1 cellular context compared by ENCODE assay signal in genomic region chr12:110501722-110502448, GRCh38.
TF ChIP-seq lines count a peak whose summit lies in the region.

RAD9B (plus strand) TSS chr12:110502331; CDS start chr12:110502338, 7 bp downstream.
VPS29 (minus strand) TSS chr12:110502111; CDS start chr12:110502051, 60 bp downstream.

TF ChIP-seq in HEK293, 187 proteins besides CTCF, POLR2A, EP300 and RAD21 (continued from another document and continues in another):
- TF ChIP-seq ZNF518A (tag by site-specific recombination; conservative IDR thresholded peaks at IDR 0.05; ENCODE audit: low read depth) = peak; percentile 73
- TF ChIP-seq ZXDB (tag by site-specific recombination; IDR thresholded peaks at IDR 0.05) = peak; percentile 98
- TF ChIP-seq MYNN (tag by site-specific recombination; IDR thresholded peaks at IDR 0.05; ENCODE audit: borderline replicate concordance) = no peak
- peak; percentile 59 for TF ChIP-seq ZBTB11 (tag by site-specific recombination; conservative IDR thresholded peaks at IDR 0.05; ENCODE audit: low read depth)
- TF ChIP-seq ZNF558 (tag by site-specific recombination; IDR thresholded peaks at IDR 0.05) = 0 out of 2 replicates have a peak, but pooled peaks have one; percentile 32
- no peak for TF ChIP-seq ZNF621 (tag by site-specific recombination; IDR thresholded peaks at IDR 0.05)
- TF ChIP-seq ZNF768 (tag by site-specific recombination; IDR thresholded peaks at IDR 0.05) = 0 out of 2 replicates have a peak, but pooled peaks have one; percentile 5
- no peak; the same call in 1 of the 2 replicates for TF ChIP-seq WT1 (tag by site-specific recombination; IDR thresholded peaks at IDR 0.05)
- 0 out of 2 replicates have a peak, but pooled peaks have one; percentile 27 for TF ChIP-seq ZNF645 (tag by site-specific recombination; IDR thresholded peaks at IDR 0.05)
- no peak for TF ChIP-seq ZNF433 (tag by site-specific recombination; IDR thresholded peaks at IDR 0.05; ENCODE audit: low read depth)
- no peak for TF ChIP-seq ZNF785 (tag by site-specific recombination; IDR thresholded peaks at IDR 0.05)
- TF ChIP-seq ZSCAN16 (tag by site-specific recombination; IDR thresholded peaks at IDR 0.05) = peak; percentile 80
- peak; percentile 78; the same call in 1 of the 2 replicates for TF ChIP-seq ZNF324 (tag by site-specific recombination; IDR thresholded peaks at IDR 0.05)
- no peak for TF ChIP-seq ZNF132 (tag by site-specific recombination; IDR thresholded peaks at IDR 0.05; ENCODE audit: borderline replicate concordance)
- no peak for TF ChIP-seq ZNF670 (tag by site-specific recombination; IDR thresholded peaks at IDR 0.05; ENCODE audit: low read depth)
- TF ChIP-seq REST (tag by site-specific recombination; IDR thresholded peaks at IDR 0.05) = no peak
- TF ChIP-seq ZNF175 (tag by site-specific recombination; IDR thresholded peaks at IDR 0.05) = no peak
- TF ChIP-seq ZNF133 (tag by site-specific recombination; IDR thresholded peaks at IDR 0.05) = no peak
- TF ChIP-seq ZSCAN5A (tag by site-specific recombination; IDR thresholded peaks at IDR 0.05) = peak; percentile 41; the same call in 1 of the 2 replicates
- peak; percentile 81 for TF ChIP-seq KLF1 (tag by site-specific recombination; IDR thresholded peaks at IDR 0.05)
- peak; percentile 8; the same call in 1 of the 2 replicates for TF ChIP-seq ZNF16 (tag by site-specific recombination; IDR thresholded peaks at IDR 0.05; ENCODE audit: low read depth)
- no peak for TF ChIP-seq SALL2 (tag by site-specific recombination; IDR thresholded peaks at IDR 0.05; ENCODE audit: borderline replicate concordance)
- no peak; the same call in 1 of the 2 replicates for TF ChIP-seq REPIN1 (tag by site-specific recombination; IDR thresholded peaks at IDR 0.05; ENCODE audit: low read depth)
- TF ChIP-seq ZNF292 (tag by site-specific recombination; IDR thresholded peaks at IDR 0.05; ENCODE audit: borderline replicate concordance, low read depth) = no peak
- no peak for TF ChIP-seq ZNF521 (tag by site-specific recombination; IDR thresholded peaks at IDR 0.05)
- TF ChIP-seq ZBTB10 (tag by site-specific recombination; IDR thresholded peaks at IDR 0.05) = peak; percentile 92
- TF ChIP-seq SP2 (tag by site-specific recombination; IDR thresholded peaks at IDR 0.05) = peak; percentile 97
- TF ChIP-seq ZNF311 (tag by site-specific recombination; IDR thresholded peaks at IDR 0.05; ENCODE audit: borderline replicate concordance) = no peak
- TF ChIP-seq ZNF549 (tag by site-specific recombination; IDR thresholded peaks at IDR 0.05) = no peak
- no peak for TF ChIP-seq ZFP41 (tag by site-specific recombination; IDR thresholded peaks at IDR 0.05; ENCODE audit: borderline replicate concordance)
- peak; percentile 92 for TF ChIP-seq ZFHX2 (tag by site-specific recombination; conservative IDR thresholded peaks at IDR 0.05)
- TF ChIP-seq ZSCAN30 (tag by site-specific recombination; IDR thresholded peaks at IDR 0.05) = peak; percentile 91
- no peak for TF ChIP-seq ZNF37A (tag by site-specific recombination; IDR thresholded peaks at IDR 0.05)
- TF ChIP-seq TRIM28 (IDR thresholded peaks at IDR 0.05; ENCODE audit: borderline replicate concordance, low read length) = peak; percentile 66; the same call in 1 of the 2 replicates
- TF ChIP-seq BCL11B (tag by site-specific recombination; IDR thresholded peaks at IDR 0.05; ENCODE audit: low read depth) = no peak
- TF ChIP-seq ZNF623 (tag by site-specific recombination; IDR thresholded peaks at IDR 0.05) = peak; percentile 6; the same call in 1 of the 2 replicates
- TF ChIP-seq ZNF792 (tag by site-specific recombination; IDR thresholded peaks at IDR 0.05) = 0 out of 2 replicates have a peak, but pooled peaks have one; percentile 52
- no peak for TF ChIP-seq ZNF704 (tag by site-specific recombination; IDR thresholded peaks at IDR 0.05)
- TF ChIP-seq ZNF639 (tag by site-specific recombination; IDR thresholded peaks at IDR 0.05) = peak; percentile 55
